In genomic region chr16:49018259-49018931, GRCh38 we compare ENCODE assay signal across 21 cellular contexts.
"Had no signal": no experiment of that assay in that cellular context is flagged by ENCODE, and none has a peak within 500 bp of the region (broad histone marks: within the 10 kb centered on the region; RNA-seq: fewer than 3 reads in every experiment).

No MANE protein-coding gene starts in this region.

- FAIRE-seq: islet of Langerhans, pancreas had no signal

- ATAC-seq: heart left ventricle; left lobe of liver; naive thymus-derived CD8-positive, alpha-beta T cell; right cardiac atrium; stimulated activated effector memory CD8-positive, alpha-beta T cell treated with anti-CD3 and anti-CD28 coated beads, Interleukin-12 subunit alpha, Interleukin-12 subunit beta, amount 100 ng/mL, for 72 hours; stimulated activated naive CD8-positive, alpha-beta T cell treated with anti-CD3 and anti-CD28 coated beads, Interleukin-15, Interleukin-2, amounts not matched to agents 100 U/mL and 50 U/mL, for 24 hours had no signal

- H3K27ac ChIP-seq: colonic mucosa, heart left ventricle, pancreas, suprapubic skin, tibial artery, upper lobe of left lung, uterus had no signal

- H3K36me3 Mint-ChIP-seq: naive thymus-derived CD8-positive, alpha-beta T cell; stimulated activated effector memory CD8-positive, alpha-beta T cell treated with anti-CD3 and anti-CD28 coated beads, Interleukin-12 subunit alpha, Interleukin-12 subunit beta, amount 100 ng/mL, for 72 hours had no signal

- H3K27me3 ChIP-seq: colonic mucosa, heart left ventricle, pancreas, upper lobe of left lung, uterus had no signal

- H3K9me3 Mint-ChIP-seq: neural crest cell had no signal

- H3K4me1 ChIP-seq: colonic mucosa, pancreas, suprapubic skin, tibial artery, upper lobe of left lung had no signal

- H3K36me3 ChIP-seq: colonic mucosa, heart left ventricle, pancreas, suprapubic skin, tibial artery, upper lobe of left lung, uterus had no signal

- H3K9me3 ChIP-seq: colonic mucosa, heart left ventricle, pancreas, suprapubic skin, tibial artery, upper lobe of left lung, uterus had no signal

- H3K4me3 ChIP-seq: colonic mucosa, heart left ventricle, pancreas, suprapubic skin, tibial artery, upper lobe of left lung, uterus had no signal

- H3K27ac Mint-ChIP-seq: naive thymus-derived CD8-positive, alpha-beta T cell; stimulated activated effector memory CD8-positive, alpha-beta T cell treated with anti-CD3 and anti-CD28 coated beads, Interleukin-12 subunit alpha, Interleukin-12 subunit beta, amount 100 ng/mL, for 72 hours had no signal

- H3K4me3 Mint-ChIP-seq: naive thymus-derived CD8-positive, alpha-beta T cell; neural crest cell; stimulated activated effector memory CD8-positive, alpha-beta T cell treated with anti-CD3 and anti-CD28 coated beads, Interleukin-12 subunit alpha, Interleukin-12 subunit beta, amount 100 ng/mL, for 72 hours had no signal

- H3K4me1 Mint-ChIP-seq: naive thymus-derived CD8-positive, alpha-beta T cell; stimulated activated effector memory CD8-positive, alpha-beta T cell treated with anti-CD3 and anti-CD28 coated beads, Interleukin-12 subunit alpha, Interleukin-12 subunit beta, amount 100 ng/mL, for 72 hours had no signal

- DNase-seq: colonic mucosa; effector CD8-positive, alpha-beta T cell; foreskin melanocyte; hippocampal formation; mammary epithelial cell; naive thymus-derived CD8-positive, alpha-beta T cell; occipital lobe; pancreas; right cardiac atrium; stimulated activated CD4-positive, alpha-beta T cell treated with anti-CD3 and anti-CD28 coated beads, Interleukin-4, amount 100 ng/mL, for 1 hour; stimulated activated CD8-positive, alpha-beta memory T cell treated with anti-CD3 and anti-CD28 coated beads, Interleukin-4, amount 100 ng/mL, for 48 hours; stimulated activated naive CD8-positive, alpha-beta T cell treated with anti-CD3 and anti-CD28 coated beads, Interleukin-15, Interleukin-2, amounts not matched to agents 100 U/mL and 50 U/mL, for 24 hours; tibial artery; upper lobe of left lung; uterus had no signal
